In the genomic region with DNA sequence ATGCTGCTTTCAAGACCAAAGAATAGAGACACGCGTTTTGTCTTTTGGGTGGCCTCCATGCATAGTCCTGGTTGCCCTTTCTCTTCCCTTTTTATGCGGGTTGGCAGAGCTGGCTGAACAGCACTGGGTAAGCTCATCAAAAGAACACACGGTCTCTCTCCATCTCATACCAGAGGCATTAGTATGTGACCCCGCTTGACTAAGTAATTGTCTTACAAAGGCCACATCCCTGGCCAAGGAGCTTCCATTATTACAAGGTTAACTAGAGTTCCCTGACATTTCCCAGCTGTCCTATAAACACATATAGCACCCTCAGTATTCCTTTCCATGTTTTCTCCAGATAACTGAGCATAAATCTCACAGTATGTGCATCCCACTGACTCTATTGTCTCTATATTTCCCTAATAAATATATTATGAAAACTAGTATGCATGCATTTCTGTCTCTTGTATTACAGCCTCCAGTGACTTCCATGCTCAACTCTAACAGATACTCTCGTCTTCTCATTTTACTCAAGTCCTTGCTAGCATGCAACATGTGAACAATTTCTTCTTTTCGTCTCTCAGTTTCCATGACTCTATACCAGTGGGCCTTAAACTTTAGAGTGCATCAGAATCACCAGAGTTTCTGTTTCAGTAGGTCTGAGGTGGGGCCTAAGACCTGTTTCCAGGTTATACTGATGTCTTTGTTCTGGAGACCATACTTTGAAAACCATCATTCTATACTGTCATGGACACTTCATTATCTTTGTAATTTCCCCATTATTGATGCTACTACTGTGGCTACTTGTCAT, we compare ENCODE assay signal across 1 cellular context.
TF ChIP-seq lines count a peak whose summit lies in the region.

No MANE protein-coding gene starts in this region.

TF ChIP-seq in HCT116, 20 proteins besides CTCF, POLR2A, EP300 and RAD21 (continued from another document):
- TF ChIP-seq SP1 (IDR thresholded peaks at IDR 0.05; ENCODE audit: low read depth) (no peak), FOSL1 (IDR thresholded peaks at IDR 0.05; ENCODE audit: low read depth) (no peak), EZH2phosphoT487 (IDR thresholded peaks at IDR 0.05; ENCODE audit: borderline replicate concordance) (no peak), CBX3 (IDR thresholded peaks at IDR 0.05; ENCODE audit: low read depth) (no peak), JUND (IDR thresholded peaks at IDR 0.05) (no peak), ZNF274 (IDR thresholded peaks at IDR 0.05; ENCODE audit: low read depth, low read length) (no peak)
- TF ChIP-seq, protein P1, sequence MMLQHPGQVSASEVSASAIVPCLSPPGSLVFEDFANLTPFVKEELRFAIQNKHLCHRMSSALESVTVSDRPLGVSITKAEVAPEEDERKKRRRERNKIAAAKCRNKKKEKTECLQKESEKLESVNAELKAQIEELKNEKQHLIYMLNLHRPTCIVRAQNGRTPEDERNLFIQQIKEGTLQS (IDR thresholded peaks at IDR 0.05) = no peak
